ENCODE assay signal across 15 cellular contexts in the genomic region with DNA sequence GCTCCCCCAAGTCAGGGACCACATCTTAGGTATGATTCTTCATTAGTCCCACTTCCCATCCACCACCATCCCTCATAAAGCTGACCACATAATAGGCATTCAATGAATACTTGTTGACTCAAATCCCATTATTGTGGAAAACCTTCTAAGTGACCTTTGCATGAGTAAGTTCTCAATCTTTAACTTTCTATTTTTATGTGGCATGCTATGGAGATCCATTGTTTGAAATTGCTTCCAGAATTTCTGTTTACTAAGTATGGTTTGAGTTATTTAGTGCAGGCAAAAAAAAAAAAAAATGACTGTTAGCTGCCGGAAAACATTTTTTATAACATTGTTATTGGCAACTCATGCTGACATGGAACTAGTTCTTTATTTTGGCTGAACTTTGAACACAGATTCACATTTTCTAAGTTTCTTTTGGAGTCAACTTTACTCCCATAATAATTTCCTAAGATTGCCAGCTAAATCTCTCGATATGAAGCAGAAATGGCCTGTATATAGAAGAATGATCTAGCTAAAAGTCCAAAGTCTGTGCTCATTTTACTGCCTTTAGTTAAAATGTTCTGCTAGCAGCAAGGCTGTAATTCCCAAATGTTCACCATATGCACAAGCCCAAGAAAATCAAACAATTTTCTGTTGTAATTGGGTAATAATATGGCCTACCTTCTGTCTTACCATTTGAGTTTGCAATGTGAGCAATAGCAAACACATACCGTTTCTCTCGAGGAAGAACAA.
DNase-seq lines count a peak whose midpoint lies in the region; ATAC-seq and TF ChIP-seq lines count a peak whose summit lies in the region.
"Had no signal": no experiment of that assay in that cellular context is flagged by ENCODE, and none has a peak within 500 bp of the region (broad histone marks: within the 10 kb centered on the region; RNA-seq: fewer than 3 reads in every experiment).

No MANE protein-coding gene starts in this region.

- no peaks in the 10 kb centered on the region for H3K79me1 ChIP-seq in mesenchymal stem cell (replicated peaks; ENCODE audit: low read length, poor library complexity, severe bottlenecking)

- TF ChIP-seq CTCF in AG09319 (IDR thresholded peaks at IDR 0.05; ENCODE audit: low read depth, low read length) (no peak), GM13976 (IDR thresholded peaks at IDR 0.05; ENCODE audit: borderline replicate concordance, control extremely low read depth, extremely low read depth, insufficient read depth, missing control alignments) (no peak)

- ATAC-seq in GM21723 (IDR thresholded peaks at IDR 0.05; ENCODE audit: unreplicated experiment) = no peak

- H3K9me3 ChIP-seq in mesenchymal stem cell (ENCODE audit: control insufficient read depth, low read length) = peaks cover 3% of the 10 kb centered on the region

- peaks cover 3% of the 10 kb centered on the region for H3K4me1 ChIP-seq in mesenchymal stem cell (ENCODE audit: control insufficient read depth, insufficient read depth, low read depth, low read length)

- H3K27ac ChIP-seq in mesenchymal stem cell (ENCODE audit: low read length, poor library complexity, severe bottlenecking) = no peak overlapping the region

- H3K18ac ChIP-seq in mesenchymal stem cell (ENCODE audit: low read depth in 1 of 2, low read length in 2 of 2) = no peak overlapping the region

- peak; percentile 58 for DNase-seq in AG09319 (ENCODE audit: extremely low read depth, low read depth)
- peak; percentile 94 for DNase-seq in LHCN-M2 (ENCODE audit: low read depth)
- DNase-seq in dedifferentiated amniotic fluid mesenchymal stem cell (ENCODE audit: extremely low spot score) = peak; percentile 60
- no peak for DNase-seq in mesenchymal stem cell
- DNase-seq in ureter (ENCODE audit: low spot score) = no peak
- DNase-seq in GM13976 (ENCODE audit: low spot score) = no peak
- no peak for DNase-seq in stimulated activated CD8-positive, alpha-beta memory T cell treated with anti-CD3 and anti-CD28 coated beads, Interleukin-4, amount 100 ng/mL, for 48 hours
- DNase-seq: activated naive CD4-positive, alpha-beta T cell; central memory CD4-positive, alpha-beta T cell; DMS153; NCI-H1092 treated with DMSO at 0.1 percent for 48 hours; NCI-H2227 treated with DMSO at 0.1 percent for 48 hours; substantia nigra had no signal

- peak overlapping the region in 1 of 2 experiments; percentile 13 for H3K4me3 ChIP-seq in mesenchymal stem cell (ENCODE audit: insufficient read depth in 1 of 2, low read depth in 1 of 2, low read length in 2 of 2)
- H3K4me3 ChIP-seq: skin epidermis had no signal

- H3K23ac ChIP-seq in mesenchymal stem cell (ENCODE audit: low read length in 2 of 2) = no peak overlapping the region

- H2AFZ ChIP-seq in mesenchymal stem cell (ENCODE audit: low read depth, low read length) = no peak overlapping the region

- no peak overlapping the region for H2BK120ac ChIP-seq in mesenchymal stem cell (ENCODE audit: low read depth, low read length)

- no peaks in the 10 kb centered on the region for H3K27me3 ChIP-seq in mesenchymal stem cell (ENCODE audit: control insufficient read depth in 1 of 2, insufficient read depth in 1 of 2, low read length in 2 of 2)

- H2BK5ac ChIP-seq in mesenchymal stem cell (ENCODE audit: low read depth, low read length, poor library complexity, severe bottlenecking) = no peak overlapping the region

- 85% methylated on average over 3 of the region's 4 CpGs for WGBS in mesenchymal stem cell

- no peak overlapping the region for H4K8ac ChIP-seq in mesenchymal stem cell (ENCODE audit: low read length)

- no peak overlapping the region for H2BK15ac ChIP-seq in mesenchymal stem cell (ENCODE audit: low read depth, poor library complexity, severe bottlenecking)

- in situ Hi-C loops in GM13976 (cut with MboI; ENCODE audit: low sequenced_read_pairs, unreplicated experiment) = no loop called here

- no peak overlapping the region for H3K4ac ChIP-seq in mesenchymal stem cell (ENCODE audit: low read depth in 1 of 2, low read length in 2 of 2)

- no peak overlapping the region for H4K91ac ChIP-seq in mesenchymal stem cell (ENCODE audit: low read length)

- peak overlapping the region; percentile 40 for H3K9ac ChIP-seq in mesenchymal stem cell (ENCODE audit: low read length)

- no peak overlapping the region for H2BK12ac ChIP-seq in mesenchymal stem cell (ENCODE audit: low read length in 2 of 2)

- no peak overlapping the region for H3K14ac ChIP-seq in mesenchymal stem cell (ENCODE audit: low read length in 2 of 2)

- no peak overlapping the region for H2AK5ac ChIP-seq in mesenchymal stem cell (ENCODE audit: low read length, severe bottlenecking)

- H3K36me3 ChIP-seq in mesenchymal stem cell (ENCODE audit: control insufficient read depth in 1 of 2, insufficient read depth in 2 of 2, low read depth in 1 of 2, low read length in 2 of 2) = no peaks in the 10 kb centered on the region

- no peak overlapping the region for H3K4me2 ChIP-seq in mesenchymal stem cell (ENCODE audit: low read length, poor library complexity, severe bottlenecking)

Comparison
In these comparisons a context has a peak if more than half of its experiments do, and no peak if none do; other contexts are left out.
1. DNase-seq: peak in AG09319 (single experiment), LHCN-M2 (single experiment) and dedifferentiated amniotic fluid mesenchymal stem cell (single experiment); none in mesenchymal stem cell (single experiment), ureter (single experiment), GM13976 (single experiment) and stimulated activated CD8-positive, alpha-beta memory T cell treated with anti-CD3 and anti-CD28 coated beads, Interleukin-4, amount 100 ng/mL, for 48 hours (single experiment).